11 cellular contexts compared by ENCODE assay signal in genomic region chr20:47540443-47541354, GRCh38. TPM values are rescaled to one million over a fixed set of nuclear protein-coding genes. Genes with fewer than 3 reads are reported as not detected.
DNase-seq lines count a peak whose midpoint lies in the region; ATAC-seq lines count a peak whose summit lies in the region.
"Had no signal": no experiment of that assay in that cellular context is flagged by ENCODE, and none has a peak within 500 bp of the region (broad histone marks: within the 10 kb centered on the region; RNA-seq: fewer than 3 reads in every experiment).

No MANE protein-coding gene starts in this region.

- DNase-seq in AG08396 (ENCODE audit: low spot score): peak; percentile 26
- DNase-seq in H7: peak; percentile 28
- peak; percentile 52 for DNase-seq in SKM-1 treated with dmso at 0.1 percent for 144 hours (lab: John Stamatoyannopoulos, UW; ENCODE audit: unreplicated experiment)
- DNase-seq in iris pigment epithelial cell (ENCODE audit: low read depth): peak; percentile 38
- DNase-seq: activated effector memory CD4-positive, alpha-beta T cell treated with anti-CD3 and anti-CD28 coated beads, Interleukin-2, amount 50 U/mL, for 16 hours; upper lobe of right lung had no signal

- ATAC-seq in HG03378 (IDR thresholded peaks at IDR 0.05; ENCODE audit: unreplicated experiment) (no peak), HG02678 (IDR thresholded peaks at IDR 0.05; ENCODE audit: unreplicated experiment) (no peak), HG03159 (IDR thresholded peaks at IDR 0.05; ENCODE audit: unreplicated experiment) (no peak), HG03097 (IDR thresholded peaks at IDR 0.05; ENCODE audit: low FRiP score, unreplicated experiment) (no peak)
- ATAC-seq: Panc1, upper lobe of right lung had no signal

- no peaks in the 10 kb centered on the region for H3K36me3 ChIP-seq in H7 (replicated peaks; ENCODE audit: control insufficient read depth, insufficient read depth, low read length)
- H3K36me3 ChIP-seq: upper lobe of right lung had no signal

- no peak overlapping the region for H3K4me3 ChIP-seq in H7 (ENCODE audit: insufficient read depth, low read depth, low read length)
- H3K4me3 ChIP-seq: upper lobe of right lung had no signal

- H3K27me3 ChIP-seq in H7 (ENCODE audit: control insufficient read depth, insufficient read depth, low read length): no peaks in the 10 kb centered on the region
- H3K27me3 ChIP-seq: upper lobe of right lung had no signal

RNA-seq across cellular contexts. Expression of gene NCOA3, which starts 39.0 kb away (rescaled TPM):
- 10.1 and 12.8 TPM in 2 replicates for total RNA-seq in H7 (2014; rRNA removed; shearing (Covaris generic))
